Comparison of ENCODE assay signal across 2 cellular contexts in genomic region chr17:65131244-65131643, GRCh38.
TF ChIP-seq lines count a peak whose summit lies in the region.

No MANE protein-coding gene starts in this region.

TF ChIP-seq in K562, 482 proteins besides CTCF, POLR2A, EP300 and RAD21:
- no peak for TF ChIP-seq GTF2A2 (tag; IDR thresholded peaks at IDR 0.05)
- 0 out of 2 replicates have a peak, but pooled peaks have one; percentile 34 for TF ChIP-seq ARID4B (CRISPR knock-in tag; IDR thresholded peaks at IDR 0.05)
- 0 out of 2 replicates have a peak, but pooled peaks have one; percentile 10 for TF ChIP-seq ZNF133 (CRISPR knock-in tag; IDR thresholded peaks at IDR 0.05)
- TF ChIP-seq SP2 (IDR thresholded peaks at IDR 0.05; ENCODE audit: extremely low read depth, low read depth, low read length, poor library complexity, severe bottlenecking): no peak

TF ChIP-seq in HepG2, 621 proteins besides CTCF, POLR2A, EP300 and RAD21:
- TF ChIP-seq RFX1 (IDR thresholded peaks at IDR 0.05): no peak
- TF ChIP-seq LCORL (IDR thresholded peaks at IDR 0.05): no peak
- TF ChIP-seq LCORL (CRISPR knock-in tag; IDR thresholded peaks at IDR 0.05): no peak
- TF ChIP-seq SNRNP70 (IDR thresholded peaks at IDR 0.05; ENCODE audit: low read depth, low read length): no peak
- no peak for TF ChIP-seq ZNF225 (CRISPR knock-in tag; IDR thresholded peaks at IDR 0.05)
- 0 out of 2 replicates have a peak, but pooled peaks have one; percentile 7 for TF ChIP-seq ZNF574 (CRISPR knock-in tag; IDR thresholded peaks at IDR 0.05)
- no peak for TF ChIP-seq MEIS1 (CRISPR knock-in tag; IDR thresholded peaks at IDR 0.05; ENCODE audit: borderline replicate concordance)
- TF ChIP-seq ZFP91 (CRISPR knock-in tag; IDR thresholded peaks at IDR 0.05; ENCODE audit: borderline replicate concordance): 0 out of 2 replicates have a peak, but pooled peaks have one; percentile 20
- TF ChIP-seq BHLHE40 (IDR thresholded peaks at IDR 0.05; ENCODE audit: low read length): 0 out of 2 replicates have a peak, but pooled peaks have one; percentile 14
- TF ChIP-seq HDAC2 (CRISPR knock-in tag; IDR thresholded peaks at IDR 0.05): 0 out of 2 replicates have a peak, but pooled peaks have one; percentile 2
- 0 out of 2 replicates have a peak, but pooled peaks have one; percentile 5 for TF ChIP-seq TBX2 (CRISPR knock-in tag; IDR thresholded peaks at IDR 0.05; ENCODE audit: borderline replicate concordance)
- peak; percentile 66 for TF ChIP-seq ZNF652 (CRISPR knock-in tag; IDR thresholded peaks at IDR 0.05; ENCODE audit: borderline replicate concordance, low read depth)
- peak; percentile 10 for TF ChIP-seq TEAD3 (CRISPR knock-in tag; optimal IDR thresholded peaks at IDR 0.05; ENCODE audit: borderline replicate concordance)
- no peak for TF ChIP-seq ZNF337 (CRISPR knock-in tag; IDR thresholded peaks at IDR 0.05; ENCODE audit: borderline replicate concordance, low read depth)
- no peak for TF ChIP-seq PRDM15 (CRISPR knock-in tag; IDR thresholded peaks at IDR 0.05)
- 0 out of 2 replicates have a peak, but pooled peaks have one; percentile 0 for TF ChIP-seq MAX (IDR thresholded peaks at IDR 0.05)
